In genomic region chr20:4722571-4722970, GRCh38 we compare ENCODE assay signal across 17 cellular contexts. TPM values are rescaled to one million over a fixed set of nuclear protein-coding genes. Genes with fewer than 3 reads are reported as not detected.
A peak's percentile ranks its signal among the peaks of the same experiment; 100 is the strongest.
DNase-seq lines count a peak whose midpoint lies in the region; ATAC-seq and TF ChIP-seq lines count a peak whose summit lies in the region.
"Had no signal": no experiment of that assay in that cellular context is flagged by ENCODE, and none has a peak within 500 bp of the region (broad histone marks: within the 10 kb centered on the region; RNA-seq: fewer than 3 reads in every experiment).

No MANE protein-coding gene starts in this region.

- H3K27ac ChIP-seq in WERI-Rb-1 (no peak overlapping the region), endodermal cell (ENCODE audit: low read depth, low read length) (no peak overlapping the region), neuronal stem cell (replicated peaks; ENCODE audit: low read length) (no peak overlapping the region), thyroid gland (no peak overlapping the region)
- H3K27ac ChIP-seq: C4-2B, HL-60 had no signal

- no peak overlapping the region for H3K4me3 ChIP-seq in WERI-Rb-1 (ENCODE audit: low read depth, low read length)
- peak overlapping the region; percentile 61 for H3K4me3 ChIP-seq in endodermal cell (ENCODE audit: low read length)
- H3K4me3 ChIP-seq in neuronal stem cell (ENCODE audit: low read length in 2 of 2), result no peak overlapping the region
- no peak overlapping the region for H3K4me3 ChIP-seq in thyroid gland (replicated peaks in 1 of 3)
- H3K4me3 ChIP-seq: GM12878, GM23338, HAP-1 had no signal

- no peak overlapping the region for H3K18ac ChIP-seq in neuronal stem cell (ENCODE audit: low read length)

- H4K91ac ChIP-seq in neuronal stem cell (ENCODE audit: low read depth, low read length, poor library complexity), result no peak overlapping the region

- H3K36me3 ChIP-seq in WERI-Rb-1, result no peaks in the 10 kb centered on the region
- H3K36me3 ChIP-seq in endodermal cell (ENCODE audit: control insufficient read depth, insufficient read depth, low read length), result no peaks in the 10 kb centered on the region
- H3K36me3 ChIP-seq in neuronal stem cell (replicated peaks in 1 of 2; ENCODE audit: control insufficient read depth in 2 of 2, insufficient read depth in 2 of 2, low read length in 2 of 2), result no peaks in the 10 kb centered on the region
- no peaks in the 10 kb centered on the region for H3K36me3 ChIP-seq in thyroid gland
- H3K36me3 ChIP-seq: BE2C, HAP-1 had no signal

- H3K36me3 Mint-ChIP-seq in IgD-negative memory B cell (no peaks in the 10 kb centered on the region), endodermal cell (ENCODE audit: low read depth) (no peaks in the 10 kb centered on the region), nephron progenitor cell (ENCODE audit: low read depth) (no peaks in the 10 kb centered on the region)
- H3K36me3 Mint-ChIP-seq: CD4-positive, alpha-beta memory T cell had no signal

- H3K27me3 ChIP-seq in WERI-Rb-1 (ENCODE audit: insufficient read depth, low read depth, severe bottlenecking) (no peaks in the 10 kb centered on the region), endodermal cell (ENCODE audit: control insufficient read depth, insufficient read depth, low read length, poor library complexity, severe bottlenecking) (no peaks in the 10 kb centered on the region), neuronal stem cell (ENCODE audit: control insufficient read depth in 3 of 3, insufficient read depth in 3 of 3, low read depth in 1 of 3, low read length in 3 of 3) (peaks cover 0 to 5% (median 0%) of the 10 kb centered on the region in 3 experiments), thyroid gland (no peaks in the 10 kb centered on the region)

- no peaks in the 10 kb centered on the region for H3K79me1 ChIP-seq in neuronal stem cell (ENCODE audit: low read depth, low read length)

- peak overlapping the region; percentile 50 for H2AK5ac ChIP-seq in neuronal stem cell (ENCODE audit: low read depth, low read length)

- no peak overlapping the region for H2BK5ac ChIP-seq in neuronal stem cell (ENCODE audit: low read length)

- intact Hi-C loops in thyroid gland (cut with DNase I), result no loop called here

- H3K4me2 ChIP-seq in neuronal stem cell (ENCODE audit: insufficient read depth, low read length, poor library complexity, severe bottlenecking), result no peak overlapping the region
- H3K4me2 ChIP-seq: GM23338 had no signal

- H3K4ac ChIP-seq in neuronal stem cell (ENCODE audit: low read length), result no peak overlapping the region

- H3K4me3 Mint-ChIP-seq in IgD-negative memory B cell (no peak overlapping the region), endodermal cell (no peak overlapping the region), nephron progenitor cell (no peak overlapping the region)
- H3K4me3 Mint-ChIP-seq: CD4-positive, alpha-beta memory T cell; GM23338 had no signal

- no peak overlapping the region for H3K23ac ChIP-seq in neuronal stem cell (ENCODE audit: low read depth, low read length, poor library complexity)

- peak overlapping the region in 2 of 3 donors; percentile 87 for H3K27ac Mint-ChIP-seq in IgD-negative memory B cell
- H3K27ac Mint-ChIP-seq in endodermal cell, result peak overlapping the region; percentile 91
- H3K27ac Mint-ChIP-seq in nephron progenitor cell, result no peak overlapping the region
- H3K27ac Mint-ChIP-seq: GM23338 had no signal

- ATAC-seq in GM18868 (IDR thresholded peaks at IDR 0.05; ENCODE audit: unreplicated experiment), result no peak
- ATAC-seq: GM12878, GM23338 had no signal

- peaks cover 11% of the 10 kb centered on the region for H3K4me1 ChIP-seq in endodermal cell (ENCODE audit: control insufficient read depth, insufficient read depth, low read length)
- H3K4me1 ChIP-seq in neuronal stem cell (ENCODE audit: control insufficient read depth in 2 of 2, insufficient read depth in 1 of 2, low read depth in 1 of 2, low read length in 2 of 2), result peaks cover 7% of the 10 kb centered on the region in 2 donors
- H3K4me1 ChIP-seq in thyroid gland, result peaks cover 0 to 4% of the 10 kb centered on the region in 2 donors
- H3K4me1 ChIP-seq: BE2C had no signal

- no peak overlapping the region for H4K8ac ChIP-seq in neuronal stem cell (ENCODE audit: low read depth, low read length)

- peaks cover 29 to 35% (median 35%) of the 10 kb centered on the region in 3 donors for H3K4me1 Mint-ChIP-seq in IgD-negative memory B cell
- H3K4me1 Mint-ChIP-seq in endodermal cell, result peaks cover 26% of the 10 kb centered on the region
- H3K4me1 Mint-ChIP-seq in nephron progenitor cell, result peaks cover 14% of the 10 kb centered on the region

- peak overlapping the region; percentile 6 for H3K14ac ChIP-seq in neuronal stem cell (ENCODE audit: low read length)

- H3K27me3 Mint-ChIP-seq in IgD-negative memory B cell (no peaks in the 10 kb centered on the region), endodermal cell (ENCODE audit: insufficient read depth) (no peaks in the 10 kb centered on the region), nephron progenitor cell (ENCODE audit: low read depth, poor library complexity) (peaks cover 4% of the 10 kb centered on the region)
- H3K27me3 Mint-ChIP-seq: CD4-positive, alpha-beta memory T cell had no signal

- peak overlapping the region; percentile 70 for H3K9ac ChIP-seq in endodermal cell (ENCODE audit: extremely low read depth, low read length, poor library complexity, severe bottlenecking)
- no peak overlapping the region for H3K9ac ChIP-seq in neuronal stem cell (ENCODE audit: low read depth, low read length, poor library complexity)

- H3K9me3 ChIP-seq in WERI-Rb-1 (ENCODE audit: severe bottlenecking), result no peaks in the 10 kb centered on the region
- H3K9me3 ChIP-seq in endodermal cell (ENCODE audit: control insufficient read depth, low read length), result no peaks in the 10 kb centered on the region
- peaks cover 4% of the 10 kb centered on the region in 2 donors for H3K9me3 ChIP-seq in neuronal stem cell (replicated peaks in 1 of 2; ENCODE audit: control insufficient read depth in 2 of 2, insufficient read depth in 1 of 2, low read depth in 1 of 2, low read length in 2 of 2)
- H3K9me3 ChIP-seq in thyroid gland, result no peaks in the 10 kb centered on the region
- H3K9me3 ChIP-seq: BE2C, HAP-1 had no signal

- H3K9me3 Mint-ChIP-seq in IgD-negative memory B cell (no peaks in the 10 kb centered on the region), endodermal cell (peaks cover 1% of the 10 kb centered on the region), nephron progenitor cell (no peaks in the 10 kb centered on the region)
- H3K9me3 Mint-ChIP-seq: GM23338 had no signal

- DNase-seq in WERI-Rb-1 (peak; percentile 58), endodermal cell (peak; percentile 73), neuronal stem cell (ENCODE audit: low spot score) (no peak), nephron progenitor cell (no peak), thyroid gland (no peak), SIG-M5 treated with dmso at 0.1 percent for 504 hours (lab: John Stamatoyannopoulos, UW; ENCODE audit: unreplicated experiment) (no peak)
- DNase-seq: BE2C; CD4-positive, alpha-beta memory T cell; DMS79 had no signal

- WGBS in endodermal cell (ENCODE audit: insufficient coverage in 1 of 2, insufficient read length in 1 of 2), 2 experiments, result 57 to 100% methylated on average over 1 to 5 of the region's 5 CpGs
- WGBS in neuronal stem cell (ENCODE audit: extremely low coverage in 2 of 2, insufficient read length in 2 of 2, insufficient replicate concordance in 1 of 2), 2 donors, result no CpG with 5 or more reads among the region's 5 CpGs
- WGBS in thyroid gland, 2 donors, result 79 to 83% methylated on average over 5 of the region's 5 CpGs

- H2AFZ ChIP-seq in neuronal stem cell (ENCODE audit: low read length), result no peak overlapping the region
- H2AFZ ChIP-seq: GM23338 had no signal

- no peak overlapping the region for H2BK15ac ChIP-seq in neuronal stem cell (ENCODE audit: low read length)

- H2BK120ac ChIP-seq in neuronal stem cell (ENCODE audit: low read depth, low read length), result no peak overlapping the region

- H2BK12ac ChIP-seq in neuronal stem cell (ENCODE audit: low read length), result no peak overlapping the region

- TF ChIP-seq POLR2A in thyroid gland (IDR thresholded peaks at IDR 0.05), result no peak

- TF ChIP-seq CTCF in WERI-Rb-1 (IDR thresholded peaks at IDR 0.05; ENCODE audit: low read depth, low read length), result no peak
- no peak for TF ChIP-seq CTCF in endodermal cell (conservative IDR thresholded peaks at IDR 0.05)
- no peak for TF ChIP-seq CTCF in nephron progenitor cell (IDR thresholded peaks at IDR 0.05)
- no peak for TF ChIP-seq CTCF in thyroid gland (IDR thresholded peaks at IDR 0.05)

RNA-seq across cellular contexts. Expression of gene PRND, which starts 0.9 kb away (rescaled TPM):
- 0.06 TPM for polyA plus RNA-seq in IgD-negative memory B cell
- under 1 TPM; 0.24 to 0.88 TPM for total RNA-seq in endodermal cell
- polyA plus RNA-seq in endodermal cell (2013, experiment 1 of 2), result 0.32 TPM
- polyA plus RNA-seq in endodermal cell (2013, experiment 2 of 2), result 0.21 TPM
- polyA plus RNA-seq in neuronal stem cell (2013, experiment 1 of 2), result not detected
- polyA plus RNA-seq in neuronal stem cell (2013, experiment 2 of 2), result not detected
- total RNA-seq in thyroid gland, result 1 to 10 TPM in 1 of 4 donors, under 1 TPM in 1, not detected in 2; 0.89 to 2.0 TPM
- total RNA-seq: CD4-positive, alpha-beta memory T cell; G401; GM12878 had no signal
- polyA plus RNA-seq: GM12878, GM23338 had no signal

RNA-seq across cellular contexts. Expression of gene PRNP, which starts 36.3 kb away (rescaled TPM):
- 71.5 TPM for polyA plus RNA-seq in IgD-negative memory B cell
- total RNA-seq in endodermal cell, result 10 to 100 TPM in 1 of 2 donors, 1 to 10 TPM in 1; 9.3 to 14.9 TPM
- 12.3 TPM for polyA plus RNA-seq in endodermal cell (2013, experiment 1 of 2)
- 11.2 TPM for polyA plus RNA-seq in endodermal cell (2013, experiment 2 of 2)
- 7.3 TPM for polyA plus RNA-seq in neuronal stem cell (2013, experiment 1 of 2)
- polyA plus RNA-seq in neuronal stem cell (2013, experiment 2 of 2), result 7.2 TPM
- total RNA-seq in thyroid gland, result 100 to 1,000 TPM; 108 to 136 (median 121) TPM

Comparison
In these comparisons a context has a peak if more than half of its experiments do, and no peak if none do; other contexts are left out.
1. DNase-seq: peak in WERI-Rb-1 (single experiment) and endodermal cell (single experiment); none in neuronal stem cell (single experiment), nephron progenitor cell (single experiment), thyroid gland (0 of 2) and SIG-M5 treated with dmso at 0.1 percent for 504 hours (single experiment).
2. RNA of gene PRNP, which starts 36.3 kb away (total RNA-seq): 108 to 136 TPM in thyroid gland; 9.3 to 14.9 TPM in endodermal cell; every median in the first group is over 4 times any median in the second.